Comparison of ENCODE assay signal across 8 cellular contexts in the genomic region with DNA sequence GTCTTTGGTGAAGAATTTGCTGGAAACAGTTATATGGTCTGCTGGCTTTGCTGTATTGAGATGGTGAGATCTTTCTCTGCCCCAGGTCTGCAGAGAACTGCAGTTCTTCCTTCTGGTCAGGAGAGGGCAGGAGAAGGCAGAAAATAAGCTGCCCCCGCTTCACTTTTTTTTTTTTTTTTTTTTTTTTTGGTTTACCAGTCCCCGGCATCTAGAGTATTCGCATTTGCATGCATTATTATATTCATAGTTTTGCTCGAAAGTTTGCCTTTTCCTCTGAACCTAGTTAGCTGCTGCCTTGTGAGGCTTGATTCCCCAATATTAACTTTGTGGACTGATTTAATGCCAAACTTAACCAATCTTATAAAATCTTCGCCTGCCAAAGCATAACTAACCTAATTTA. TPM values are rescaled to one million over a fixed set of nuclear protein-coding genes. Genes with fewer than 3 reads are reported as not detected.
DNase-seq lines count a peak whose midpoint lies in the region; ATAC-seq, FAIRE-seq and TF ChIP-seq lines count a peak whose summit lies in the region.

No MANE protein-coding gene starts in this region.

- no peaks in the 10 kb centered on the region for H4K20me1 ChIP-seq in MM.1S (ENCODE audit: insufficient read depth, low read length)

- intact Hi-C loops in colonic mucosa (cut with DNase I) (loop anchor here (5.0 to 10.0 kb wide), 3 partner anchors 260 to 397 kb away; partner anchors contain the start of gene DVL3), upper lobe of right lung (cut with DNase I) (loop anchor here (10.0 kb wide), 1 partner anchor 120 kb away; the partner anchor contains the start of gene ABCC5)

- peak; percentile 68 for ATAC-seq in lung (ENCODE audit: insufficient read depth, low FRiP score)
- ATAC-seq in upper lobe of right lung, result peak; percentile 89
- ATAC-seq in HG02938 (IDR thresholded peaks at IDR 0.05; ENCODE audit: unreplicated experiment), result no peak

- H3K36me3 ChIP-seq in MM.1S (replicated peaks; ENCODE audit: insufficient read depth, low read length) (no peaks in the 10 kb centered on the region), SJCRH30 (no peaks in the 10 kb centered on the region), colonic mucosa (no peaks in the 10 kb centered on the region), lung (ENCODE audit: control insufficient read depth in 2 of 2, insufficient read depth in 2 of 2, low read length in 2 of 2) (no peaks in the 10 kb centered on the region), upper lobe of right lung (no peaks in the 10 kb centered on the region)

- TF ChIP-seq CTCF in MM.1S (IDR thresholded peaks at IDR 0.05; ENCODE audit: low read length) (peak; percentile 89), colonic mucosa (IDR thresholded peaks at IDR 0.05) (peak; percentile 69), lung (IDR thresholded peaks at IDR 0.05; ENCODE audit: control extremely low read depth, extremely low read depth) (peak; percentile 87), upper lobe of right lung (IDR thresholded peaks at IDR 0.05) (peak; percentile 84)

- no peaks in the 10 kb centered on the region for H3K9me2 ChIP-seq in MM.1S (replicated peaks; ENCODE audit: insufficient read depth, low read length)

- H3K9ac ChIP-seq in MM.1S (ENCODE audit: low read length) (no peak overlapping the region), colonic mucosa (ENCODE audit: low read depth in 2 of 2, low read length in 2 of 2) (no peak overlapping the region)

- H3K4me3 ChIP-seq in MM.1S (ENCODE audit: low read length), result no peak overlapping the region
- no peak overlapping the region for H3K4me3 ChIP-seq in SJCRH30
- no peak overlapping the region for H3K4me3 ChIP-seq in colonic mucosa
- H3K4me3 ChIP-seq in lung, result no peak overlapping the region
- no peak overlapping the region for H3K4me3 ChIP-seq in upper lobe of right lung

- WGBS in lung, 2 donors, result 18 to 20% methylated on average over 5 of the region's 5 CpGs

- H3K79me2 ChIP-seq in MM.1S (ENCODE audit: low read length), result no peaks in the 10 kb centered on the region

- peak; percentile 95 for FAIRE-seq in G401.6 (lab: Jason Lieb, UNC)

- no peaks in the 10 kb centered on the region for H3K27me3 ChIP-seq in MM.1S (replicated peaks; ENCODE audit: insufficient read depth, low read length)
- H3K27me3 ChIP-seq in SJCRH30, result peaks cover 3% of the 10 kb centered on the region; the same call in 1 of the 2 replicates
- peaks cover 3% of the 10 kb centered on the region for H3K27me3 ChIP-seq in colonic mucosa
- no peaks in the 10 kb centered on the region for H3K27me3 ChIP-seq in lung (ENCODE audit: control insufficient read depth, insufficient read depth)
- H3K27me3 ChIP-seq in upper lobe of right lung, result no peaks in the 10 kb centered on the region

- H3K4me1 ChIP-seq in MM.1S (ENCODE audit: low read length), result no peaks in the 10 kb centered on the region; the same call in 1 of the 2 replicates
- H3K4me1 ChIP-seq in SJCRH30, result no peaks in the 10 kb centered on the region
- H3K4me1 ChIP-seq in colonic mucosa, result no peaks in the 10 kb centered on the region
- H3K4me1 ChIP-seq in lung (ENCODE audit: control insufficient read depth in 2 of 2, insufficient read depth in 2 of 2, low read length in 2 of 2), result no peaks in the 10 kb centered on the region
- H3K4me1 ChIP-seq in upper lobe of right lung, result no peaks in the 10 kb centered on the region

- peak; percentile 55 for DNase-seq in A172 (ENCODE audit: low spot score)
- DNase-seq in MM.1S, result peak; percentile 74
- peak; percentile 29 to 71 for DNase-seq in SJCRH30
- DNase-seq in colonic mucosa, result no peak
- no peak for DNase-seq in lung (ENCODE audit: low spot score)
- no peak for DNase-seq in upper lobe of right lung

- H3K9me3 ChIP-seq in MM.1S (replicated peaks; ENCODE audit: insufficient read depth, low read length) (no peaks in the 10 kb centered on the region), SJCRH30 (replicated peaks) (no peaks in the 10 kb centered on the region; the same call in 1 of the 2 replicates), colonic mucosa (no peaks in the 10 kb centered on the region), lung (ENCODE audit: control insufficient read depth in 2 of 2, insufficient read depth in 1 of 2, low read length in 1 of 2) (peaks cover 0 to 1% of the 10 kb centered on the region in 2 donors), upper lobe of right lung (no peaks in the 10 kb centered on the region)

- no peak overlapping the region for H2AFZ ChIP-seq in MM.1S (ENCODE audit: low read length)

- no peaks in the 10 kb centered on the region for H3F3A ChIP-seq in MM.1S (ENCODE audit: insufficient read depth, low read length)

- peak overlapping the region; percentile 36; the same call in 1 of the 2 replicates for H3K4me2 ChIP-seq in MM.1S (ENCODE audit: low read depth, low read length)

- H3K27ac ChIP-seq in MM.1S (ENCODE audit: low read length) (no peak overlapping the region), SJCRH30 (no peak overlapping the region), colonic mucosa (no peak overlapping the region), lung (ENCODE audit: low read depth in 1 of 2, low read length in 1 of 2) (no peak overlapping the region), upper lobe of right lung (no peak overlapping the region)

RNA-seq across cellular contexts. Expression of gene PARL, which starts 10.6 kb away (rescaled TPM):
- 45.8 and 65.7 TPM in 2 replicates for total RNA-seq in A172 (2014; rRNA removed; shearing (Covaris generic))
- total RNA-seq in SJCRH30 (2014; rRNA removed; shearing (Covaris generic)), result 51.4 and 55.5 TPM in 2 replicates
- 10 to 100 TPM; 64.8 to 67.9 TPM for total RNA-seq in colonic mucosa
- total RNA-seq in lung, result 10 to 100 TPM; 30.0 to 64.0 TPM
- 100 to 1,000 TPM in 1 of 2 donors, 10 to 100 TPM in 1; 45.5 to 118 TPM for polyA plus RNA-seq in lung
- total RNA-seq in upper lobe of right lung, result 44.8 TPM

Comparison
In these comparisons a context has a peak if more than half of its experiments do, and no peak if none do; other contexts are left out.
1. DNase-seq: peak in A172 (single experiment), MM.1S (single experiment) and SJCRH30 (2 of 2); none in colonic mucosa (single experiment), lung (single experiment) and upper lobe of right lung (single experiment).
2. Peak in every context shown above with its lines, with median percentiles within 50 percentile points of each other: CTCF ChIP-seq.